Comparison of ENCODE assay signal across 8 cellular contexts in the genomic region with DNA sequence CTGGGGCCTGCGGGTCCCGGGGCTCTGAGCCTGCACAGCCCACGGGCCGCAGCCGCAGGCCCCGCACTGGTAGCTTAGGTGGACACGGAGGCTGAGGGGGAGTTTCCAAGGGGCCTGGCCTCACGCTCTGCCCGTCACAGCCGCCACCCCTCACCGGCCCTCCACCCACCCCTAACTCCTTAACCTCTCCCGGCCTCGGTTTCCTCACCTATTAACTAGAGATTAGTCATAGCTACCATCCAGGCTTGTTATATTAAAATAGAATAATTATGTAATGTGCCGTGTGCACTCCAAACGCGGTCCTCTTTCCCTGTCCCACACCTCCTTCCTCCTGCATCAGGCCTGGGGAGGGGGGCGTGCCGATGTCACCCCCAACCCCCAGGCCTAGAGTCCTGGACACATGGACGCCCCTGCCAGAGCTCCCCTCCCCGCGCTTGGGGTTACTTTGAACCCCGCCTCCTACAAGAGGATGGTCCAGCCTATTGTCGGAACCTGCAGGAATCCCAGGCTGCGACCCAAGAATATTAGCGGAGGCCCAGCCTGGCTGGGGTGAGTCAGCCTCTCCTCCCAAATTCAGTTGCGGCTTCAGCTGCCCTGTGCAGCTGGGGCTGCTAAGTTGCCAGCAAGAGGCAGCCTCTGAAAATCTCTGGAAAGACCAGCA. TPM values are rescaled to one million over a fixed set of nuclear protein-coding genes. Genes with fewer than 3 reads are reported as not detected.
A peak's percentile ranks its signal among the peaks of the same experiment; 100 is the strongest.
DNase-seq lines count a peak whose midpoint lies in the region; ATAC-seq and TF ChIP-seq lines count a peak whose summit lies in the region.

No MANE protein-coding gene starts in this region.

- H4K8ac ChIP-seq in trophoblast cell (ENCODE audit: low read depth, low read length) = no peak overlapping the region

- H3K4me1 Mint-ChIP-seq in activated B cell treated with CpG ODN at 0.5 μM for 24 hours = peaks cover 83% of the 10 kb centered on the region

- no peaks in the 10 kb centered on the region for H3K9me3 Mint-ChIP-seq in activated B cell treated with CpG ODN at 0.5 μM for 24 hours

- no peaks in the 10 kb centered on the region for H3K36me3 Mint-ChIP-seq in activated B cell treated with CpG ODN at 0.5 μM for 24 hours (ENCODE audit: low read depth)

- WGBS in gastroesophageal sphincter (ENCODE audit: low coverage in 1 of 2), 2 donors = 0 to 13% methylated on average over 7 of the region's 26 CpGs
- WGBS in trophoblast cell (ENCODE audit: extremely low coverage, insufficient coverage, insufficient read length) = no CpG with 5 or more reads among the region's 26 CpGs

- no peak for TF ChIP-seq EP300 in gastroesophageal sphincter (IDR thresholded peaks at IDR 0.05)

- H3K27me3 ChIP-seq in gastroesophageal sphincter = no peaks in the 10 kb centered on the region
- no peaks in the 10 kb centered on the region for H3K27me3 ChIP-seq in trophoblast cell (ENCODE audit: insufficient read depth, low read length)

- H3K9me3 ChIP-seq in gastroesophageal sphincter (no peaks in the 10 kb centered on the region), trophoblast cell (ENCODE audit: insufficient read depth, low read depth, low read length) (no peaks in the 10 kb centered on the region)

- peak overlapping the region; percentile 63 for H3K4me2 ChIP-seq in trophoblast cell (ENCODE audit: low read length)

- no peak overlapping the region for H3K23ac ChIP-seq in trophoblast cell (ENCODE audit: low read length)

- ATAC-seq in activated B cell treated with CpG ODN at 0.5 μM for 24 hours (ENCODE audit: low read depth) = peak; percentile 2
- peak; percentile 71 for ATAC-seq in gastroesophageal sphincter
- no peak for ATAC-seq in GM21737 (IDR thresholded peaks at IDR 0.05; ENCODE audit: unreplicated experiment)

- CTCF ChIA-PET in activated B cell treated with CpG ODN at 0.5 μM for 24 hours (lab: Charles Lee) = interaction anchor here (1.0 to 5.5 kb wide), 4 partner anchors 17 to 80 kb away, joined by 3 to 29 read pairs (median 6); a partner anchor contains a TSS

- H4K91ac ChIP-seq in trophoblast cell (ENCODE audit: low read depth, low read length) = peak overlapping the region; percentile 33

- H3K14ac ChIP-seq in trophoblast cell (ENCODE audit: low read length) = no peak overlapping the region

- H3K4me3 Mint-ChIP-seq in activated B cell treated with CpG ODN at 0.5 μM for 24 hours = peak overlapping the region; percentile 66

- DNase-seq in HS-5 (ENCODE audit: low read depth) = peak; percentile 87
- no peak for DNase-seq in activated B cell treated with CpG ODN at 0.5 μM for 24 hours
- peak; percentile 90 to 94 for DNase-seq in trophoblast cell
- DNase-seq in activated CD4-positive, alpha-beta T cell treated with anti-CD3 and anti-CD28 coated beads, Interleukin-2, amount 50 U/mL, for 1 hour = no peak
- DNase-seq in LoVo (ENCODE audit: low spot score) = no peak
- no peak for DNase-seq in activated CD4-positive, alpha-beta T cell treated with anti-CD3 and anti-CD28 coated beads for 48 hours

- H3K27ac ChIP-seq in gastroesophageal sphincter (peak overlapping the region; percentile 96 to 99 (median 97)), trophoblast cell (ENCODE audit: low read depth, low read length) (no peak overlapping the region)

- H3K4ac ChIP-seq in trophoblast cell (ENCODE audit: low read depth, low read length) = no peak overlapping the region

- H2BK5ac ChIP-seq in trophoblast cell (ENCODE audit: low read depth, low read length, poor library complexity) = no peak overlapping the region

- peak overlapping the region; percentile 89 for H3K27ac Mint-ChIP-seq in activated B cell treated with CpG ODN at 0.5 μM for 24 hours

- H4K12ac ChIP-seq in trophoblast cell (ENCODE audit: low read depth, low read length) = no peak overlapping the region

- peak overlapping the region; percentile 64 for H2BK12ac ChIP-seq in trophoblast cell (ENCODE audit: low read length)

- TF ChIP-seq POLR2A in gastroesophageal sphincter (IDR thresholded peaks at IDR 0.05) = no peak

- peaks cover 5 to 59% (median 29%) of the 10 kb centered on the region in 3 donors for H3K4me1 ChIP-seq in gastroesophageal sphincter
- peaks cover 9 to 15% of the 10 kb centered on the region in 2 experiments for H3K4me1 ChIP-seq in trophoblast cell (ENCODE audit: control insufficient read depth in 1 of 2, insufficient read depth in 2 of 2, low read length in 2 of 2)

- H3K36me3 ChIP-seq in gastroesophageal sphincter = no peaks in the 10 kb centered on the region
- H3K36me3 ChIP-seq in trophoblast cell (ENCODE audit: control insufficient read depth in 1 of 2, insufficient read depth in 2 of 2, low read length in 2 of 2) = no peaks in the 10 kb centered on the region

- H2BK120ac ChIP-seq in trophoblast cell (ENCODE audit: insufficient read depth, low read length, poor library complexity) = peak overlapping the region; percentile 10

- TF ChIP-seq CTCF in activated B cell treated with CpG ODN at 0.5 μM for 24 hours (IDR thresholded peaks at IDR 0.05) (no peak), gastroesophageal sphincter (IDR thresholded peaks at IDR 0.05) (no peak)

- peak overlapping the region; percentile 38 for H2AK5ac ChIP-seq in trophoblast cell (ENCODE audit: low read length)

- H3K27me3 Mint-ChIP-seq in activated B cell treated with CpG ODN at 0.5 μM for 24 hours = no peaks in the 10 kb centered on the region

- no peaks in the 10 kb centered on the region for H3K79me2 ChIP-seq in trophoblast cell (ENCODE audit: control insufficient read depth, insufficient read depth, low read length, poor library complexity)

- H3K79me1 ChIP-seq in trophoblast cell (ENCODE audit: low read length) = peaks cover 9% of the 10 kb centered on the region

- peak overlapping the region; percentile 61 for H2AFZ ChIP-seq in trophoblast cell (ENCODE audit: insufficient read depth, low read length, poor library complexity)

- POLR2A ChIA-PET in activated B cell treated with CpG ODN at 0.5 μM for 24 hours (lab: Charles Lee) = interaction anchor here (0.5 to 2.1 kb wide), 11 partner anchors 11 to 466 kb away, joined by 3 to 10 read pairs (median 4); no protein-coding TSS in a partner anchor

- peak overlapping the region; percentile 23 to 52 for H3K4me3 ChIP-seq in gastroesophageal sphincter
- H3K4me3 ChIP-seq in trophoblast cell (ENCODE audit: low read depth, low read length) = no peak overlapping the region

- intact Hi-C loops in activated B cell treated with CpG ODN at 0.5 μM for 24 hours (cut with micrococcal nuclease) = loop anchor here (1.0 to 5.0 kb wide), 4 partner anchors 14 to 210 kb away; a partner anchor contains a TSS

- no peak overlapping the region for H3K9ac ChIP-seq in trophoblast cell (ENCODE audit: low read length)

- no peak overlapping the region for H3K18ac ChIP-seq in trophoblast cell (ENCODE audit: low read length)

RNA-seq across cellular contexts. Expression of a gene that starts 17.3 kb away (rescaled TPM):
- total RNA-seq in activated B cell treated with CpG ODN at 0.5 μM for 24 hours (79.9 and 80.9 TPM in 2 replicates), gastroesophageal sphincter (100 to 1,000 TPM in 1 of 4 donors, 10 to 100 TPM in 3; 11.5 to 423 (median 38.2) TPM)
- polyA plus RNA-seq in trophoblast cell (2013) = 33.2 and 33.8 TPM in 2 replicates

RNA-seq across cellular contexts. Expression of a gene that starts 35.9 kb away (rescaled TPM):
- total RNA-seq in activated B cell treated with CpG ODN at 0.5 μM for 24 hours = 55.2 and 76.1 TPM in 2 replicates
- total RNA-seq in gastroesophageal sphincter = 10 to 100 TPM; 24.1 to 53.0 (median 38.8) TPM
- 23.9 and 26.5 TPM in 2 replicates for polyA plus RNA-seq in trophoblast cell (2013)

Comparison
In these comparisons a context has a peak if more than half of its experiments do, and no peak if none do; other contexts are left out.
1. DNase-seq: peak in HS-5 (single experiment) and trophoblast cell (2 of 2); none in activated B cell treated with CpG ODN at 0.5 μM for 24 hours (single experiment), activated CD4-positive, alpha-beta T cell treated with anti-CD3 and anti-CD28 coated beads, Interleukin-2, amount 50 U/mL, for 1 hour (single experiment), LoVo (single experiment) and activated CD4-positive, alpha-beta T cell treated with anti-CD3 and anti-CD28 coated beads for 48 hours (single experiment).